Comparison of ENCODE assay signal across 1 cellular context in the genomic region with DNA sequence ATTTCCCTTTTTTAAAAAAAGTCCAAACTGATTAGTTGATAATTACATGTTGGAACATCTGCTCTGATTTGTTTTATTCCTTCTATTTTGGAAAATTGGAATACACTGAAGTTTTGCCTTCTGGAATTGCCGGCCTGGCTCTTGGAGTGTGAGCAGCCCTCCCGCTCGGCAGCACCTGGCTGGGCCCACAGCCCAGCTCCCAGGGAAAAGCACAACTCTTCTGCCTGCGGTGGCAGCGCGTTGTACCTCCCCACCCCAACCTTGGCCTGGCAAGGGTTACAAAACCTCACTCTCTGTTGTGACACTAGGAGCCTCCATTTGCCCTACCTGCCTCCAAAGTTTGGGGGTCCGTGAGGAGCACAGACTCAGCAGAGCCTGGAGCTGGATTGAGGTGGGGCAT.
TF ChIP-seq lines count a peak whose summit lies in the region.

No MANE protein-coding gene starts in this region.

TF ChIP-seq in H1, 55 proteins besides CTCF, POLR2A, EP300 and RAD21:
- TF ChIP-seq CHD2 (IDR thresholded peaks at IDR 0.05; ENCODE audit: low read length) = no peak
- TF ChIP-seq, protein P1, sequence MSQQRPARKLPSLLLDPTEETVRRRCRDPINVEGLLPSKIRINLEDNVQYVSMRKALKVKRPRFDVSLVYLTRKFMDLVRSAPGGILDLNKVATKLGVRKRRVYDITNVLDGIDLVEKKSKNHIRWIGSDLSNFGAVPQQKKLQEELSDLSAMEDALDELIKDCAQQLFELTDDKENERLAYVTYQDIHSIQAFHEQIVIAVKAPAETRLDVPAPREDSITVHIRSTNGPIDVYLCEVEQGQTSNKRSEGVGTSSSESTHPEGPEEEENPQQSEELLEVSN (IDR thresholded peaks at IDR 0.05) = 0 out of 2 replicates have a peak, but pooled peaks have one; percentile 7
